Comparison of ENCODE assay signal across 8 cellular contexts in genomic region chr9:2158111-2158610, GRCh38.
A peak's percentile ranks its signal among the peaks of the same experiment; 100 is the strongest.
DNase-seq lines count a peak whose midpoint lies in the region; ATAC-seq and TF ChIP-seq lines count a peak whose summit lies in the region.

No MANE protein-coding gene starts in this region.

- no peaks in the 10 kb centered on the region for H3K9me3 ChIP-seq in HUES6 (ENCODE audit: control insufficient read depth, insufficient read depth, low read depth, low read length)

- in situ Hi-C loops in SK-MEL-5 (cut with HindIII; ENCODE audit: low pct_unique_long_range_greater_than_20kb, low sequenced_read_pairs), result no loop called here

- peak; percentile 65 for ATAC-seq in GM21447 (IDR thresholded peaks at IDR 0.05; ENCODE audit: unreplicated experiment)

- H3K9me3 Mint-ChIP-seq in MCF 10A (ENCODE audit: unreplicated experiment), result no peaks in the 10 kb centered on the region
- no peaks in the 10 kb centered on the region for H3K9me3 Mint-ChIP-seq in immature natural killer cell

- H3K4me1 Mint-ChIP-seq in MCF 10A (ENCODE audit: insufficient read depth, unreplicated experiment) (peaks cover 28% of the 10 kb centered on the region), immature natural killer cell (peaks cover 69 to 92% of the 10 kb centered on the region in 2 donors)

- intact Hi-C loops in MCF 10A (cut with micrococcal nuclease), result loop anchor here (5.0 kb wide), 1 partner anchor 141 kb away; the partner anchor contains the start of gene SMARCA2

- H3K27ac ChIP-seq in HUES6 (ENCODE audit: low read depth, low read length) (peak overlapping the region; percentile 79), skin epidermis (peak overlapping the region; percentile 0 to 87 (median 74))

- H3K36me3 ChIP-seq in HUES6 (ENCODE audit: control insufficient read depth, insufficient read depth, low read length), result no peaks in the 10 kb centered on the region

- peaks cover 50% of the 10 kb centered on the region for H3K4me1 ChIP-seq in HUES6 (ENCODE audit: control insufficient read depth, insufficient read depth, low read length)

- peak overlapping the region; percentile 91 for H3K27ac Mint-ChIP-seq in MCF 10A (ENCODE audit: low read depth, unreplicated experiment)
- peak overlapping the region; percentile 80 to 88 (median 86) for H3K27ac Mint-ChIP-seq in immature natural killer cell

- CTCF ChIA-PET in MCF 10A (lab: Yijun Ruan, JAX), result no interaction called here

- peak overlapping the region; percentile 65 for H3K9ac ChIP-seq in HUES6 (ENCODE audit: low read length)

- H3K4me3 ChIP-seq in HUES6 (ENCODE audit: low read depth, low read length) (peak overlapping the region; percentile 45), skin epidermis (peak overlapping the region; percentile 18 to 44 (median 33))

- H3K36me3 Mint-ChIP-seq in MCF 10A (ENCODE audit: insufficient read depth, unreplicated experiment) (peaks cover 29% of the 10 kb centered on the region), immature natural killer cell (peaks cover 4 to 12% (median 5%) of the 10 kb centered on the region in 3 donors)

- POLR2A ChIA-PET in MCF 10A (lab: Yijun Ruan, JAX), result interaction anchor here (1.0 to 1.6 kb wide), 6 partner anchors 8 to 686 kb away, joined by 3 to 7 read pairs (median 4); partner anchors contain the start of genes PUM3 and SMARCA2

- H3K4me3 Mint-ChIP-seq in MCF 10A (ENCODE audit: unreplicated experiment) (peak overlapping the region; percentile 80), immature natural killer cell (peak overlapping the region; percentile 81 to 90 (median 86))

- H3K27me3 Mint-ChIP-seq in MCF 10A (ENCODE audit: insufficient read depth, unreplicated experiment) (no peaks in the 10 kb centered on the region), immature natural killer cell (ENCODE audit: low read depth in 3 of 3) (peaks cover 3 to 6% (median 5%) of the 10 kb centered on the region in 3 donors)

- no TSS peak for BruUV-seq in MCF 10A (replicated peaks; lab: Mats Ljungman, UMichigan)

- peak; percentile 31 for DNase-seq in DMS114 treated with DMSO at 0.1 percent for 48 hours (lab: John Stamatoyannopoulos, UW; ENCODE audit: unreplicated experiment)
- DNase-seq in SK-MEL-5 (ENCODE audit: low read depth, low spot score), result peak; percentile 81
- DNase-seq in MCF 10A (ENCODE audit: unreplicated experiment), result peak; percentile 87
- peak; percentile 46 to 49 (median 47) for DNase-seq in immature natural killer cell
- DNase-seq in SKM-1 (lab: John Stamatoyannopoulos, UW; ENCODE audit: unreplicated experiment), result no peak

- TF ChIP-seq CTCF in MCF 10A (IDR thresholded peaks at IDR 0.05; ENCODE audit: unreplicated experiment), result no peak

- H3K27me3 ChIP-seq in HUES6 (ENCODE audit: control insufficient read depth, insufficient read depth, low read length), result no peaks in the 10 kb centered on the region
